7 cellular contexts compared by ENCODE assay signal in the genomic region with DNA sequence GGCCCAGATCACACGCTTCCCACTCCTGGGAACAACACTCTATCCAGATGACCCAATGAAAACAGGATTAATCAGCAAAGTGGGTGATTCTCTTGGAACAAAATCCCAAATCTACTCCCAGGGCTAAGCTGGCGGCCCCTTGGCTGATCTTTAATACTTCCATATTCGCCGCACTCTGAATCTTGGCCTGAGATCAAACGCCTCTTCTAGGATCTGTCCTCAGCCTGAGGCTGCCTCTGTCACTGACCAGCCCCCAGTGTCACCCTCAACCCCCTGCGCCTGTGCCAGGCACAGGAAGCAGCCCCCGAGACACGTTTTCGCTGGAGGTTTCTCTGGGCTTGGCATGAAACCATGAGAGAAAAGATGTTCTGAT. TPM values are rescaled to one million over a fixed set of nuclear protein-coding genes. Genes with fewer than 3 reads are reported as not detected.
DNase-seq lines count a peak whose midpoint lies in the region; TF ChIP-seq lines count a peak whose summit lies in the region.
"Had no signal": no experiment of that assay in that cellular context is flagged by ENCODE, and none has a peak within 500 bp of the region (broad histone marks: within the 10 kb centered on the region; RNA-seq: fewer than 3 reads in every experiment).

No MANE protein-coding gene starts in this region.

- H3K4me3 ChIP-seq in BJ (ENCODE audit: low read depth, low read length) = 0 out of 2 replicates have a peak overlapping the region, but pooled peaks have one; percentile 0
- no peak overlapping the region for H3K4me3 ChIP-seq in brain microvascular endothelial cell (ENCODE audit: low read depth, low read length)

- peak overlapping the region; percentile 12 for H3K4me3 Mint-ChIP-seq in nephron progenitor cell
- H3K4me3 Mint-ChIP-seq in activated T-helper 1 cell treated with anti-CD3 and anti-CD28 coated beads, Interleukin-12 subunit alpha, Interleukin-12 subunit beta, Interleukin-2, Interleukin-4 antibody, amounts not matched to agents 30 ng/mL and 10 ng/mL and 1 ng/mL, durations not matched to agents 14 hours and 24 hours and 36 hours = no peak overlapping the region

- intact Hi-C loops in activated T-helper 1 cell treated with anti-CD3 and anti-CD28 coated beads, Interleukin-12 subunit alpha, Interleukin-12 subunit beta, Interleukin-2, Interleukin-4 antibody, amounts not matched to agents 30 ng/mL and 10 ng/mL and 1 ng/mL, durations not matched to agents 14 hours and 24 hours and 36 hours (cut with micrococcal nuclease) = no loop called here
- intact Hi-C loops in posterior vena cava (cut with DNase I) = loop anchor here in 1 of 2 donors (5.0 kb wide), 1 partner anchor 329 kb away; no protein-coding TSS in a partner anchor

- no peak for TF ChIP-seq CTCF in BJ (IDR thresholded peaks at IDR 0.05; ENCODE audit: insufficient read depth, low read depth, low read length)
- no peak for TF ChIP-seq CTCF in brain microvascular endothelial cell (IDR thresholded peaks at IDR 0.05; ENCODE audit: low read depth, low read length, missing control alignments)
- no peak for TF ChIP-seq CTCF in nephron progenitor cell (IDR thresholded peaks at IDR 0.05)

- no peaks in the 10 kb centered on the region for H3K27me3 Mint-ChIP-seq in nephron progenitor cell (ENCODE audit: low read depth, poor library complexity)
- H3K27me3 Mint-ChIP-seq in activated T-helper 1 cell treated with anti-CD3 and anti-CD28 coated beads, Interleukin-12 subunit alpha, Interleukin-12 subunit beta, Interleukin-2, Interleukin-4 antibody, amounts not matched to agents 30 ng/mL and 10 ng/mL and 1 ng/mL, durations not matched to agents 14 hours and 24 hours and 36 hours (ENCODE audit: insufficient read depth) = peaks cover 4% of the 10 kb centered on the region

- no peaks in the 10 kb centered on the region for H3K9me3 Mint-ChIP-seq in nephron progenitor cell
- H3K9me3 Mint-ChIP-seq in activated T-helper 1 cell treated with anti-CD3 and anti-CD28 coated beads, Interleukin-12 subunit alpha, Interleukin-12 subunit beta, Interleukin-2, Interleukin-4 antibody, amounts not matched to agents 30 ng/mL and 10 ng/mL and 1 ng/mL, durations not matched to agents 14 hours and 24 hours and 36 hours = no peaks in the 10 kb centered on the region

- CTCF ChIA-PET in BJ (lab: Yijun Ruan, JAX) = interaction anchor here (0.8 to 4.5 kb wide), 9 partner anchors 8 to 76 kb away, joined by 3 to 34 read pairs (median 5); a partner anchor contains a TSS

- H3K36me3 ChIP-seq in BJ (ENCODE audit: control insufficient read depth, insufficient read depth, low read length) = peaks cover 25% of the 10 kb centered on the region
- peaks cover 26% of the 10 kb centered on the region for H3K36me3 ChIP-seq in brain microvascular endothelial cell (replicated peaks)

- DNase-seq in BJ (ENCODE audit: low read depth) (no peak), brain microvascular endothelial cell (no peak), nephron progenitor cell (no peak), posterior vena cava (ENCODE audit: low spot score) (no peak), SIG-M5 (lab: John Stamatoyannopoulos, UW) (no peak)
- DNase-seq in activated T-helper 1 cell treated with anti-CD3 and anti-CD28 coated beads, Interleukin-12 subunit alpha, Interleukin-12 subunit beta, Interleukin-2, Interleukin-4 antibody, amounts not matched to agents 30 ng/mL and 10 ng/mL and 1 ng/mL, durations not matched to agents 14 hours and 24 hours and 36 hours (ENCODE audit: low spot score) = no peak
- DNase-seq: NCI-H1105 treated with DMSO at 0.1 percent for 48 hours had no signal

- peak overlapping the region; percentile 87 for H3K27ac ChIP-seq in brain microvascular endothelial cell

- in situ Hi-C loops in brain microvascular endothelial cell (cut with HindIII; ENCODE audit: low pct_ligation_motif_present, low sequenced_read_pairs) = no loop called here

- POLR2A ChIA-PET in BJ (lab: Charles Lee) = interaction anchor here (0.5 to 1.4 kb wide), 2 partner anchors 8 to 31 kb away, joined by 5 to 14 read pairs; a partner anchor contains a TSS

- peaks cover 21% of the 10 kb centered on the region for H3K4me1 Mint-ChIP-seq in nephron progenitor cell
- peaks cover 14% of the 10 kb centered on the region for H3K4me1 Mint-ChIP-seq in activated T-helper 1 cell treated with anti-CD3 and anti-CD28 coated beads, Interleukin-12 subunit alpha, Interleukin-12 subunit beta, Interleukin-2, Interleukin-4 antibody, amounts not matched to agents 30 ng/mL and 10 ng/mL and 1 ng/mL, durations not matched to agents 14 hours and 24 hours and 36 hours (ENCODE audit: low read depth)

- H3K27me3 ChIP-seq in BJ (ENCODE audit: control insufficient read depth, insufficient read depth, low read length) = no peaks in the 10 kb centered on the region
- no peaks in the 10 kb centered on the region for H3K27me3 ChIP-seq in brain microvascular endothelial cell (replicated peaks)

- no peak overlapping the region for H3K27ac Mint-ChIP-seq in nephron progenitor cell
- H3K27ac Mint-ChIP-seq in activated T-helper 1 cell treated with anti-CD3 and anti-CD28 coated beads, Interleukin-12 subunit alpha, Interleukin-12 subunit beta, Interleukin-2, Interleukin-4 antibody, amounts not matched to agents 30 ng/mL and 10 ng/mL and 1 ng/mL, durations not matched to agents 14 hours and 24 hours and 36 hours = no peak overlapping the region

- H3K36me3 Mint-ChIP-seq in nephron progenitor cell (ENCODE audit: low read depth) = no peaks in the 10 kb centered on the region
- H3K36me3 Mint-ChIP-seq in activated T-helper 1 cell treated with anti-CD3 and anti-CD28 coated beads, Interleukin-12 subunit alpha, Interleukin-12 subunit beta, Interleukin-2, Interleukin-4 antibody, amounts not matched to agents 30 ng/mL and 10 ng/mL and 1 ng/mL, durations not matched to agents 14 hours and 24 hours and 36 hours (ENCODE audit: low read depth) = peaks cover 5% of the 10 kb centered on the region

RNA-seq across cellular contexts. Expression of a gene that starts 2.4 kb away (rescaled TPM):
- polyA plus RNA-seq in BJ (2011; rRNA removed) = 1.3 and 2.0 TPM in 2 replicates
- polyA minus RNA-seq in BJ (2011; rRNA and poly(A)+ RNA removed) = 0.57 and 1.2 TPM in 2 replicates
- 1.9 and 2.6 TPM in 2 replicates for total RNA-seq in activated T-helper 1 cell treated with anti-CD3 and anti-CD28 coated beads, Interleukin-12 subunit alpha, Interleukin-12 subunit beta, Interleukin-2, Interleukin-4 antibody, amounts not matched to agents 30 ng/mL and 10 ng/mL and 1 ng/mL, durations not matched to agents 14 hours and 24 hours and 36 hours
- total RNA-seq in posterior vena cava = 10 to 100 TPM in 1 of 2 donors, 1 to 10 TPM in 1; 5.9 to 11.7 TPM

RNA-seq across cellular contexts. Expression of a gene that starts 8.2 kb away (rescaled TPM):
- 16.6 and 28.2 TPM in 2 replicates for polyA plus RNA-seq in BJ (2011; rRNA removed)
- 10.1 and 15.6 TPM in 2 replicates for polyA minus RNA-seq in BJ (2011; rRNA and poly(A)+ RNA removed)
- total RNA-seq in activated T-helper 1 cell treated with anti-CD3 and anti-CD28 coated beads, Interleukin-12 subunit alpha, Interleukin-12 subunit beta, Interleukin-2, Interleukin-4 antibody, amounts not matched to agents 30 ng/mL and 10 ng/mL and 1 ng/mL, durations not matched to agents 14 hours and 24 hours and 36 hours = 21.3 and 22.4 TPM in 2 replicates
- 10 to 100 TPM; 25.4 to 28.7 TPM for total RNA-seq in posterior vena cava

RNA-seq across cellular contexts. Expression of a gene that starts 13.7 kb away (rescaled TPM):
- polyA plus RNA-seq in BJ (2011; rRNA removed) = 0.50 and 0.61 TPM in 2 replicates
- 0.57 and 1.2 TPM in 2 replicates for polyA minus RNA-seq in BJ (2011; rRNA and poly(A)+ RNA removed)
- 6.9 and 7.5 TPM in 2 replicates for total RNA-seq in activated T-helper 1 cell treated with anti-CD3 and anti-CD28 coated beads, Interleukin-12 subunit alpha, Interleukin-12 subunit beta, Interleukin-2, Interleukin-4 antibody, amounts not matched to agents 30 ng/mL and 10 ng/mL and 1 ng/mL, durations not matched to agents 14 hours and 24 hours and 36 hours
- total RNA-seq in posterior vena cava = 1 to 10 TPM; 1.5 to 4.4 TPM

RNA-seq across cellular contexts. Expression of a gene that starts 15.1 kb away (rescaled TPM):
- polyA plus RNA-seq in BJ (2011; rRNA removed) = 51.1 and 56.6 TPM in 2 replicates
- 20.1 and 37.0 TPM in 2 replicates for polyA minus RNA-seq in BJ (2011; rRNA and poly(A)+ RNA removed)
- total RNA-seq in activated T-helper 1 cell treated with anti-CD3 and anti-CD28 coated beads, Interleukin-12 subunit alpha, Interleukin-12 subunit beta, Interleukin-2, Interleukin-4 antibody, amounts not matched to agents 30 ng/mL and 10 ng/mL and 1 ng/mL, durations not matched to agents 14 hours and 24 hours and 36 hours = 114 and 120 TPM in 2 replicates
- total RNA-seq in posterior vena cava = 10 to 100 TPM; 37.2 to 47.8 TPM

RNA-seq across cellular contexts. Expression of a gene that starts 24.6 kb away (rescaled TPM):
- polyA plus RNA-seq in BJ (2011; rRNA removed) = 6.2 and 8.0 TPM in 2 replicates
- polyA minus RNA-seq in BJ (2011; rRNA and poly(A)+ RNA removed) = 10.1 and 10.3 TPM in 2 replicates
- total RNA-seq in activated T-helper 1 cell treated with anti-CD3 and anti-CD28 coated beads, Interleukin-12 subunit alpha, Interleukin-12 subunit beta, Interleukin-2, Interleukin-4 antibody, amounts not matched to agents 30 ng/mL and 10 ng/mL and 1 ng/mL, durations not matched to agents 14 hours and 24 hours and 36 hours = 47.6 and 51.9 TPM in 2 replicates
- 10 to 100 TPM; 22.2 to 26.6 TPM for total RNA-seq in posterior vena cava
